ENCODE assay signal across 10 cellular contexts in the genomic region with DNA sequence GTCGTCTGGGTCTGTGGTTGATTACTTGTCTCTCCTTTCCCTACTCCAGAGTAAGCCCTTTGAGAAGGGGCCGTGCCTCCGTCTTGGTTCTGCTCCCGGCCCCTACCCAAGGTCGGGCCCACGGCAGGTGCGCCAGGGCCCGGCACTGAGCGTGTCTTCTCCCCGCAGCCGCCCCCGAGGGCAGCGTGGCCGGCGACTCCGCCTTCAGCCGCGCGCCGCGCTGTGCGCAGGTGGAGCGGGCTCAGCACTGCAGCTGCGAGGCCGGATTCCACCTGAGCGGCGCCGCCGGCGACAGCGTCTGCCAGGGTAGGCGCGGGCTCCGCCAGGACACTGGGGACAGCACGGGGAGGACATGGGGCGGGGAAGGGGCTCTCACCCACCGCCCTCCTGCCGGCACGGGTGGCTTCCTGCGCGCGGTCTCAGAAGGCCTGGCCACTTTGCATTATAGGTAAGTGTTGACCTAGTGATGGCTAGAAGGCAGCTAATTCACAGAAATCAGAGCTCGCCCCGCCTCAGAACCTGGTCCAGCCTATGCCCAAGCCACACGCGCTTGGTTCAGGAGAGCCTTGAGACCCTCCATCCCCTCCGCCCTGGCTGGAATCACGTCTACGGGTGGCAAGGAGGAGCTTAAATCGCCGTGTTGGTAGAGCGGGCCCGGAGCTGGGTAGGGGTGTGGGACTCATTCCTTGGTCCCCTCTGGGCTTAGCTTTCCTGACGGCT. TPM values are rescaled to one million over a fixed set of nuclear protein-coding genes. Genes with fewer than 3 reads are reported as not detected.
DNase-seq lines count a peak whose midpoint lies in the region; ATAC-seq and TF ChIP-seq lines count a peak whose summit lies in the region.
"Had no signal": no experiment of that assay in that cellular context is flagged by ENCODE, and none has a peak within 500 bp of the region (broad histone marks: within the 10 kb centered on the region; RNA-seq: fewer than 3 reads in every experiment).

No MANE protein-coding gene starts in this region.

- no peak for TF ChIP-seq POLR2A in sigmoid colon (IDR thresholded peaks at IDR 0.05)

- peaks cover 18 to 33% (median 24%) of the 10 kb centered on the region in 11 experiments for H3K27me3 ChIP-seq in BLaER1 treated with 17β-estradiol and CSF1 and Interleukin-3, amounts not matched to agents 10 nM and 100 nM
- H3K27me3 ChIP-seq in sigmoid colon, result peaks cover 0 to 27% (median 10%) of the 10 kb centered on the region in 3 donors

- no peak overlapping the region for H3K9ac ChIP-seq in BLaER1 treated with 17β-estradiol and CSF1 and Interleukin-3, amounts not matched to agents 10 nM and 100 nM

- no peak overlapping the region for H3K27ac ChIP-seq in BLaER1 treated with 17β-estradiol and CSF1 and Interleukin-3, amounts not matched to agents 10 nM and 100 nM
- H3K27ac ChIP-seq in sigmoid colon, result no peak overlapping the region
- H3K27ac ChIP-seq: C4-2B had no signal

- DNase-seq in NCI-H69 (lab: John Stamatoyannopoulos, UW), result peak; percentile 81
- DNase-seq in activated T-helper 1 cell treated with anti-CD3 and anti-CD28 coated beads, Interleukin-2, amount 50 U/mL, for 16 hours (ENCODE audit: low read depth in 1 of 2, low spot score in 1 of 2), result peak; percentile 45 to 62
- peak in 2 of 3 donors; percentile 8 to 41 for DNase-seq in mucosa of descending colon
- no peak for DNase-seq in sigmoid colon
- DNase-seq in cerebellar nuclear complex (lab: John Stamatoyannopoulos, UW), result no peak

- peak overlapping the region in 8 of 11 experiments; percentile 52 to 77 (median 64); a peak in 14 of 22 replicates for H3K4me2 ChIP-seq in BLaER1 treated with 17β-estradiol and CSF1 and Interleukin-3, amounts not matched to agents 10 nM and 100 nM

- no peak for TF ChIP-seq CTCF in mucosa of descending colon (IDR thresholded peaks at IDR 0.05)
- TF ChIP-seq CTCF in sigmoid colon (IDR thresholded peaks at IDR 0.05), result no peak

- no peaks in the 10 kb centered on the region for H4K20me1 ChIP-seq in BLaER1 treated with 17β-estradiol and CSF1 and Interleukin-3, amounts not matched to agents 10 nM and 100 nM

- ATAC-seq in mucosa of descending colon (peak; percentile 86), HG02885 (IDR thresholded peaks at IDR 0.05; ENCODE audit: poor library complexity, unreplicated experiment) (no peak), GM18867 (IDR thresholded peaks at IDR 0.05; ENCODE audit: unreplicated experiment) (no peak)
- ATAC-seq: HCT116 had no signal

- H3K4me3 ChIP-seq in BLaER1 treated with 17β-estradiol and CSF1 and Interleukin-3, amounts not matched to agents 10 nM and 100 nM, result no peak overlapping the region
- H3K4me3 ChIP-seq in mucosa of descending colon (no peak overlapping the region), sigmoid colon (no peak overlapping the region)

- no peak for TF ChIP-seq EP300 in sigmoid colon (IDR thresholded peaks at IDR 0.05)

- peaks cover 19 to 37% (median 30%) of the 10 kb centered on the region in 11 experiments for H3K9me3 ChIP-seq in BLaER1 treated with 17β-estradiol and CSF1 and Interleukin-3, amounts not matched to agents 10 nM and 100 nM (replicated peaks in 1 of 11)
- H3K9me3 ChIP-seq in mucosa of descending colon, result no peaks in the 10 kb centered on the region
- H3K9me3 ChIP-seq in sigmoid colon, result no peaks in the 10 kb centered on the region

- intact Hi-C loops in mucosa of descending colon (cut with DNase I, micrococcal nuclease) (no loop called here), sigmoid colon (cut with DNase I) (no loop called here)

- H3K36me3 ChIP-seq in BLaER1 treated with 17β-estradiol and CSF1 and Interleukin-3, amounts not matched to agents 10 nM and 100 nM, result no peaks in the 10 kb centered on the region
- H3K36me3 ChIP-seq in mucosa of descending colon (ENCODE audit: low read depth), result no peaks in the 10 kb centered on the region
- no peaks in the 10 kb centered on the region for H3K36me3 ChIP-seq in sigmoid colon

- WGBS in sigmoid colon, 2 donors, result 16 to 24% methylated on average over 54 of the region's 54 CpGs

- H3K4me1 ChIP-seq in BLaER1 treated with 17β-estradiol and CSF1 and Interleukin-3, amounts not matched to agents 10 nM and 100 nM, result peaks cover 0 to 58% (median 49%) of the 10 kb centered on the region in 10 experiments; a peak in 18 of 20 replicates
- H3K4me1 ChIP-seq in mucosa of descending colon (ENCODE audit: low read depth) (no peaks in the 10 kb centered on the region), sigmoid colon (no peaks in the 10 kb centered on the region)

RNA-seq across cellular contexts. Expression of gene FBLN7, which starts 43.5 kb away (rescaled TPM):
- total RNA-seq in mucosa of descending colon, result 1 to 10 TPM in 1 of 3 donors, under 1 TPM in 2; 0.72 to 2.2 (median 0.94) TPM
- 1 to 10 TPM in 2 of 4 donors, under 1 TPM in 2; 0.95 to 1.7 (median 1.0) TPM for total RNA-seq in sigmoid colon
- polyA plus RNA-seq in sigmoid colon, result 1 to 10 TPM in 1 of 3 donors, not detected in 2; 3.3 TPM

Comparison
In these comparisons a context has a peak if more than half of its experiments do, and no peak if none do; other contexts are left out.
1. DNase-seq: peak in NCI-H69 (single experiment), activated T-helper 1 cell treated with anti-CD3 and anti-CD28 coated beads, Interleukin-2, amount 50 U/mL, for 16 hours (2 of 2) and mucosa of descending colon (2 of 3); none in sigmoid colon (single experiment) and cerebellar nuclear complex (0 of 2).